22 cellular contexts compared by ENCODE assay signal in genomic region chr20:14992071-14992654, GRCh38.
DNase-seq lines count a peak whose midpoint lies in the region; ATAC-seq, FAIRE-seq and TF ChIP-seq lines count a peak whose summit lies in the region.
"Had no signal": no experiment of that assay in that cellular context is flagged by ENCODE, and none has a peak within 500 bp of the region (broad histone marks: within the 10 kb centered on the region; RNA-seq: fewer than 3 reads in every experiment).

No MANE protein-coding gene starts in this region.

- no peaks in the 10 kb centered on the region for H3K27me3 Mint-ChIP-seq in naive thymus-derived CD4-positive, alpha-beta T cell
- H3K27me3 Mint-ChIP-seq in stimulated activated naive B cell treated with anti-CD40 and anti-IgM and Interleukin-4, amounts not matched to agents 10 μg/mL and 1 μg/mL and 100 μg/mL, for 72 hours, result no peaks in the 10 kb centered on the region
- no peaks in the 10 kb centered on the region for H3K27me3 Mint-ChIP-seq in activated CD8-positive, alpha-beta memory T cell treated with anti-CD3 and anti-CD28 coated beads, Interleukin-2, amount 10 ng/mL, durations not matched to agents 7 days and 5 days
- H3K27me3 Mint-ChIP-seq: activated CD4-positive, alpha-beta T cell treated with anti-CD3 and anti-CD28 coated beads, Interleukin-2, amount 10 ng/mL, durations not matched to agents 7 days and 5 days; CD4-positive, alpha-beta T cell; effector memory CD8-positive, alpha-beta T cell; T-cell had no signal

- H3K9me3 Mint-ChIP-seq in naive thymus-derived CD4-positive, alpha-beta T cell, result peaks cover 0 to 17% (median 3%) of the 10 kb centered on the region in 11 donors
- peaks cover 0 to 1% of the 10 kb centered on the region in 2 donors for H3K9me3 Mint-ChIP-seq in stimulated activated naive B cell treated with anti-CD40 and anti-IgM and Interleukin-4, amounts not matched to agents 10 μg/mL and 1 μg/mL and 100 μg/mL, for 72 hours
- H3K9me3 Mint-ChIP-seq in activated CD8-positive, alpha-beta memory T cell treated with anti-CD3 and anti-CD28 coated beads, Interleukin-2, amount 10 ng/mL, durations not matched to agents 7 days and 5 days (ENCODE audit: low read depth), result peaks cover 10% of the 10 kb centered on the region
- H3K9me3 Mint-ChIP-seq: activated CD4-positive, alpha-beta T cell treated with anti-CD3 and anti-CD28 coated beads, Interleukin-2, amount 10 ng/mL, durations not matched to agents 7 days and 5 days had no signal

- H3K9me3 ChIP-seq in naive thymus-derived CD4-positive, alpha-beta T cell (ENCODE audit: control insufficient read depth in 2 of 3, low read length in 3 of 3), result no peaks in the 10 kb centered on the region
- H3K9me3 ChIP-seq: gastroesophageal sphincter had no signal

- FAIRE-seq in bronchial epithelial cell (lab: Jason Lieb, UNC), result no peak
- FAIRE-seq: K562 had no signal

- no peaks in the 10 kb centered on the region for H3K4me1 ChIP-seq in naive thymus-derived CD4-positive, alpha-beta T cell (ENCODE audit: control insufficient read depth in 2 of 2, insufficient read depth in 2 of 2, low read length in 2 of 2)
- H3K4me1 ChIP-seq: gastroesophageal sphincter, spleen had no signal

- intact Hi-C loops in naive thymus-derived CD4-positive, alpha-beta T cell (cut with micrococcal nuclease), result no loop called here

- no peaks in the 10 kb centered on the region for H3K36me3 Mint-ChIP-seq in naive thymus-derived CD4-positive, alpha-beta T cell
- H3K36me3 Mint-ChIP-seq in stimulated activated naive B cell treated with anti-CD40 and anti-IgM and Interleukin-4, amounts not matched to agents 10 μg/mL and 1 μg/mL and 100 μg/mL, for 72 hours, result no peaks in the 10 kb centered on the region
- no peaks in the 10 kb centered on the region for H3K36me3 Mint-ChIP-seq in activated CD8-positive, alpha-beta memory T cell treated with anti-CD3 and anti-CD28 coated beads, Interleukin-2, amount 10 ng/mL, durations not matched to agents 7 days and 5 days
- H3K36me3 Mint-ChIP-seq: T-cell had no signal

- POLR2A ChIA-PET in naive thymus-derived CD4-positive, alpha-beta T cell (lab: Charles Lee), result no interaction called here

- CTCF ChIA-PET in naive thymus-derived CD4-positive, alpha-beta T cell (lab: Charles Lee), result no interaction called here
- CTCF ChIA-PET in activated CD8-positive, alpha-beta memory T cell treated with anti-CD3 and anti-CD28 coated beads, Interleukin-2, amount 10 ng/mL, durations not matched to agents 7 days and 5 days (lab: Charles Lee), result no interaction called here

- ATAC-seq in naive thymus-derived CD4-positive, alpha-beta T cell, result no peak
- no peak for ATAC-seq in stimulated activated naive B cell treated with anti-CD40 and anti-IgM and Interleukin-4, amounts not matched to agents 10 μg/mL and 1 μg/mL and 100 μg/mL, for 72 hours (replicated peaks)
- no peak for ATAC-seq in HG02885 (IDR thresholded peaks at IDR 0.05; ENCODE audit: poor library complexity, unreplicated experiment)
- ATAC-seq in activated CD8-positive, alpha-beta memory T cell treated with anti-CD3 and anti-CD28 coated beads, Interleukin-2, amount 10 ng/mL, durations not matched to agents 7 days and 5 days, result no peak
- ATAC-seq: effector memory CD8-positive, alpha-beta T cell; gastroesophageal sphincter; K562; T-cell had no signal

- H3K27ac ChIP-seq in naive thymus-derived CD4-positive, alpha-beta T cell (ENCODE audit: low read depth, low read length), result no peak overlapping the region
- H3K27ac ChIP-seq: gastroesophageal sphincter, HL-60, spleen had no signal

- no peaks in the 10 kb centered on the region for H3K36me3 ChIP-seq in bronchial epithelial cell (ENCODE audit: control insufficient read depth, insufficient read depth, low read length)
- no peaks in the 10 kb centered on the region for H3K36me3 ChIP-seq in naive thymus-derived CD4-positive, alpha-beta T cell (ENCODE audit: control insufficient read depth in 2 of 3, insufficient read depth in 3 of 3, low read length in 3 of 3)
- H3K36me3 ChIP-seq: gastroesophageal sphincter, spleen had no signal

- H3K4me3 Mint-ChIP-seq in naive thymus-derived CD4-positive, alpha-beta T cell, result no peak overlapping the region
- no peak overlapping the region for H3K4me3 Mint-ChIP-seq in stimulated activated naive B cell treated with anti-CD40 and anti-IgM and Interleukin-4, amounts not matched to agents 10 μg/mL and 1 μg/mL and 100 μg/mL, for 72 hours
- H3K4me3 Mint-ChIP-seq in activated CD8-positive, alpha-beta memory T cell treated with anti-CD3 and anti-CD28 coated beads, Interleukin-2, amount 10 ng/mL, durations not matched to agents 7 days and 5 days, result no peak overlapping the region
- H3K4me3 Mint-ChIP-seq: activated CD4-positive, alpha-beta T cell treated with anti-CD3 and anti-CD28 coated beads, Interleukin-2, amount 10 ng/mL, durations not matched to agents 7 days and 5 days; CD4-positive, alpha-beta T cell; effector memory CD8-positive, alpha-beta T cell; neural crest cell; T-cell had no signal

- no peak for TF ChIP-seq CTCF in bronchial epithelial cell (IDR thresholded peaks at IDR 0.05; ENCODE audit: insufficient read depth, low read length, severe bottlenecking)
- TF ChIP-seq CTCF in foreskin fibroblast (IDR thresholded peaks at IDR 0.05; ENCODE audit: low read depth, low read length), result no peak

- H3K27me3 ChIP-seq in bronchial epithelial cell (ENCODE audit: control insufficient read depth, insufficient read depth, low read length), result no peaks in the 10 kb centered on the region
- no peaks in the 10 kb centered on the region for H3K27me3 ChIP-seq in naive thymus-derived CD4-positive, alpha-beta T cell (ENCODE audit: control insufficient read depth in 2 of 2, insufficient read depth in 2 of 2, low read length in 2 of 2)
- H3K27me3 ChIP-seq: gastroesophageal sphincter, spleen had no signal

- H3K27ac Mint-ChIP-seq in naive thymus-derived CD4-positive, alpha-beta T cell, result no peak overlapping the region
- no peak overlapping the region for H3K27ac Mint-ChIP-seq in stimulated activated naive B cell treated with anti-CD40 and anti-IgM and Interleukin-4, amounts not matched to agents 10 μg/mL and 1 μg/mL and 100 μg/mL, for 72 hours
- no peak overlapping the region for H3K27ac Mint-ChIP-seq in activated CD8-positive, alpha-beta memory T cell treated with anti-CD3 and anti-CD28 coated beads, Interleukin-2, amount 10 ng/mL, durations not matched to agents 7 days and 5 days
- H3K27ac Mint-ChIP-seq: activated CD4-positive, alpha-beta T cell treated with anti-CD3 and anti-CD28 coated beads, Interleukin-2, amount 10 ng/mL, durations not matched to agents 7 days and 5 days; CD4-positive, alpha-beta T cell; effector memory CD8-positive, alpha-beta T cell; T-cell had no signal

- H3K4me1 Mint-ChIP-seq in naive thymus-derived CD4-positive, alpha-beta T cell, result no peaks in the 10 kb centered on the region
- H3K4me1 Mint-ChIP-seq in stimulated activated naive B cell treated with anti-CD40 and anti-IgM and Interleukin-4, amounts not matched to agents 10 μg/mL and 1 μg/mL and 100 μg/mL, for 72 hours, result no peaks in the 10 kb centered on the region
- H3K4me1 Mint-ChIP-seq in activated CD8-positive, alpha-beta memory T cell treated with anti-CD3 and anti-CD28 coated beads, Interleukin-2, amount 10 ng/mL, durations not matched to agents 7 days and 5 days, result no peaks in the 10 kb centered on the region
- H3K4me1 Mint-ChIP-seq: activated CD4-positive, alpha-beta T cell treated with anti-CD3 and anti-CD28 coated beads, Interleukin-2, amount 10 ng/mL, durations not matched to agents 7 days and 5 days; neural crest cell; T-cell had no signal

- DNase-seq in AG08395 (ENCODE audit: low spot score) (peak; percentile 38), NCI-H226 (peak; percentile 39), bronchial epithelial cell (ENCODE audit: low read depth) (peak; percentile 95), foreskin fibroblast (peak; percentile 46 to 77)
- no peak for DNase-seq in naive thymus-derived CD4-positive, alpha-beta T cell
- DNase-seq in stimulated activated naive B cell treated with anti-CD40 and anti-IgM and Interleukin-4, amounts not matched to agents 10 μg/mL and 1 μg/mL and 100 μg/mL, for 72 hours, result no peak
- no peak for DNase-seq in activated CD8-positive, alpha-beta memory T cell treated with anti-CD3 and anti-CD28 coated beads, Interleukin-2, amount 10 ng/mL, durations not matched to agents 7 days and 5 days
- DNase-seq: activated CD4-positive, alpha-beta T cell treated with anti-CD3 and anti-CD28 coated beads, Interleukin-2, amount 10 ng/mL, durations not matched to agents 7 days and 5 days; activated gamma-delta T cell; amniotic stem cell; CD4-positive, alpha-beta T cell; effector memory CD8-positive, alpha-beta T cell; NCI-H2029; NK-92 treated with Interleukin-12 subunit alpha and Interleukin-12 subunit beta, amount 100 ng/mL, for 24 hours; spleen; stimulated activated CD4-positive, alpha-beta T cell treated with anti-CD3 and anti-CD28 coated beads, Interleukin-4, amount 100 ng/mL, for 4 hours; T-cell had no signal

- H3K4me3 ChIP-seq in bronchial epithelial cell (ENCODE audit: low read depth, low read length) (no peak overlapping the region), foreskin fibroblast (ENCODE audit: low read depth in 1 of 2, low read length in 2 of 2) (no peak overlapping the region)
- H3K4me3 ChIP-seq in naive thymus-derived CD4-positive, alpha-beta T cell (ENCODE audit: low read length), result no peak overlapping the region
- H3K4me3 ChIP-seq: gastroesophageal sphincter, K562, spleen had no signal

Comparison
In these comparisons a context has a peak if more than half of its experiments do, and no peak if none do; other contexts are left out.
1. DNase-seq: peak in AG08395 (single experiment), NCI-H226 (single experiment), bronchial epithelial cell (single experiment) and foreskin fibroblast (2 of 2); none in naive thymus-derived CD4-positive, alpha-beta T cell (0 of 9), stimulated activated naive B cell treated with anti-CD40 and anti-IgM and Interleukin-4, amounts not matched to agents 10 μg/mL and 1 μg/mL and 100 μg/mL, for 72 hours (single experiment) and activated CD8-positive, alpha-beta memory T cell treated with anti-CD3 and anti-CD28 coated beads, Interleukin-2, amount 10 ng/mL, durations not matched to agents 7 days and 5 days (single experiment).